18 cellular contexts compared by ENCODE assay signal in the genomic region with DNA sequence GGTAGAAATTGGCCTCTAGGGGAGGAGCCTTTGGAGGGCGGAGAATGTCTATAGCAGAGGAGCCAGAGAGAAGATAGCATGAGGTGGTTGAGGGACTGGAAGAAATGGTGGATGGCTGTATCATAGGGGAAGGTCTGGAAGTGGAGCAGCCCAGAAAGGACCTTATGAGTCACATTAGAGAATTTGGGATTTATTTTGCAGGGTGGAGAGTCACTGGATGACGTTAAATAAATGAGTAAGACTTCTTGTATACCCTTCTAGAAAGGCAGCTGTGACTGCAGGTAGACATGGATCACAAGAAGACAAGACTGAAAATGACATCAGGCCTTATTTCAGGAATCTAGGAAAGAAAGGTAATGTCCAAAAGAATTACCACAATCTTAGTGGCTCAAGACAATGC.
"Had no signal": no experiment of that assay in that cellular context is flagged by ENCODE, and none has a peak within 500 bp of the region (broad histone marks: within the 10 kb centered on the region; RNA-seq: fewer than 3 reads in every experiment).

No MANE protein-coding gene starts in this region.

- DNase-seq: effector memory CD4-positive, alpha-beta T cell; foreskin keratinocyte; immature natural killer cell; left colon; left ventricle myocardium superior; naive B cell; psoas muscle; retina; right lobe of liver; spleen; stimulated activated CD4-positive, alpha-beta T cell treated with anti-CD3 and anti-CD28 coated beads, Interleukin-15, amount 100 ng/mL, for 24 hours; stimulated activated CD4-positive, alpha-beta T cell treated with anti-CD3 and anti-CD28 coated beads, Interleukin-1b, Interleukin-23, amount 100 ng/mL, for 48 hours; stimulated activated CD4-positive, alpha-beta T cell treated with anti-CD3 and anti-CD28 coated beads, Interleukin-4, amount 100 ng/mL, for 24 hours; tibial artery; upper lobe of right lung had no signal

- H3K36me3 ChIP-seq: right lobe of liver, spleen, tibial artery, upper lobe of right lung, vagina had no signal

- H3K4me1 ChIP-seq: foreskin keratinocyte, psoas muscle, right lobe of liver, upper lobe of right lung, vagina had no signal

- ATAC-seq: esophagus mucosa; foreskin keratinocyte; left colon; left ventricle myocardium superior; psoas muscle; right lobe of liver; stimulated activated memory B cell treated with anti-CD40 and anti-IgM and Interleukin-4, amounts not matched to agents 10 μg/mL and 1 μg/mL and 100 μg/mL, for 72 hours; upper lobe of right lung had no signal

- H3K27me3 ChIP-seq: foreskin keratinocyte, right lobe of liver, spleen, tibial artery, upper lobe of right lung, vagina had no signal

- H3K9me3 ChIP-seq: psoas muscle, right lobe of liver, tibial artery, upper lobe of right lung, vagina had no signal

- H3K4me3 ChIP-seq: psoas muscle, right lobe of liver, spleen, tibial artery, upper lobe of right lung, vagina had no signal

- H3K27ac ChIP-seq: foreskin keratinocyte, psoas muscle, right lobe of liver, spleen, tibial artery, upper lobe of right lung, vagina had no signal
